21 cellular contexts compared by ENCODE assay signal in the genomic region with DNA sequence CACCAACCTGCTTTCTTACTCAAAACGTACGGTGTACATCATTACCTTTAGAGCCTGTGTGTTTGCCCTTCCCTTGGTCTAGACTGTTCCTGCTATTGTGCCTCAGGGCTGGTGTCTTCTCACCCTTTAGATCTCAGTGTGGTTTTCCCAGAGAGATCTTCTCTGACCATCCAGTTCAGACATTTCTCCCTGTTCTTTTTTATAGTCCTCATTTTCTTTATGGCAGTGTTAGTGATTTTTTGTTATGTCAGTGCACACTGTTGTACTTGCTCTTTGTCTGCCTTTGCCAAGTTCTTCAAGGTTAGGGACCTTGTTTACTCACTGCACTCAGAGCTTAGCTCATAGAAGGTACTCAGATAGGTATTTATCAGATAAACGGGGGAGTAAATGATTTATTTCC.
"Had no signal": no experiment of that assay in that cellular context is flagged by ENCODE, and none has a peak within 500 bp of the region (broad histone marks: within the 10 kb centered on the region; RNA-seq: fewer than 3 reads in every experiment).

No MANE protein-coding gene starts in this region.

- H3K27me3 ChIP-seq: dorsolateral prefrontal cortex, heart left ventricle, neural progenitor cell, ovary had no signal

- H3K4me3 Mint-ChIP-seq: natural killer cell treated with Interleukin-12 subunit alpha and Interleukin-12 subunit beta and Interleukin-15 and Interleukin-18, amount 100 ng/mL, for 72 hours; neural progenitor cell; stimulated activated naive B cell treated with anti-CD40 and anti-IgM and Interleukin-4, amounts not matched to agents 10 μg/mL and 1 μg/mL and 100 μg/mL, for 72 hours had no signal

- FAIRE-seq: urothelium cell line had no signal

- H3K27ac ChIP-seq: dorsolateral prefrontal cortex, heart left ventricle, neural progenitor cell, ovary had no signal

- H3K27ac Mint-ChIP-seq: natural killer cell treated with Interleukin-12 subunit alpha and Interleukin-12 subunit beta and Interleukin-15 and Interleukin-18, amount 100 ng/mL, for 72 hours; neural progenitor cell; progenitor cell of endocrine pancreas; stimulated activated naive B cell treated with anti-CD40 and anti-IgM and Interleukin-4, amounts not matched to agents 10 μg/mL and 1 μg/mL and 100 μg/mL, for 72 hours had no signal

- H3K4me3 ChIP-seq: dorsolateral prefrontal cortex, heart left ventricle, lung, neural progenitor cell, ovary had no signal

- H3K36me3 ChIP-seq: neural progenitor cell, ovary had no signal

- H3K4me1 ChIP-seq: neural progenitor cell had no signal

- DNase-seq: cortex of kidney; dorsolateral prefrontal cortex; effector CD8-positive, alpha-beta T cell; foreskin melanocyte; heart left ventricle; hippocampal formation; kidney glomerular epithelial cell; mesenchymal stem cell; midbrain; nucleus accumbens; ovary; right cardiac atrium; stimulated activated CD4-positive, alpha-beta T cell treated with anti-CD3 and anti-CD28 coated beads, Interleukin-1b, Interleukin-23, amount 100 ng/mL, for 48 hours; stimulated activated CD4-positive, alpha-beta T cell treated with anti-CD3 and anti-CD28 coated beads, Interleukin-4, amount 100 ng/mL, for 24 hours; stimulated activated naive B cell treated with anti-CD40 and anti-IgM and Interleukin-4, amounts not matched to agents 10 μg/mL and 1 μg/mL and 100 μg/mL, for 72 hours; trophoblast cell had no signal

- ATAC-seq: heart left ventricle; natural killer cell treated with Interleukin-12 subunit alpha and Interleukin-12 subunit beta and Interleukin-15 and Interleukin-18, amount 100 ng/mL, for 72 hours; right cardiac atrium; stimulated activated naive B cell treated with anti-CD40 and anti-IgM and Interleukin-4, amounts not matched to agents 10 μg/mL and 1 μg/mL and 100 μg/mL, for 72 hours had no signal

- H3K9me3 ChIP-seq: heart left ventricle, ovary had no signal

- H3K27me3 Mint-ChIP-seq: natural killer cell treated with Interleukin-12 subunit alpha and Interleukin-12 subunit beta and Interleukin-15 and Interleukin-18, amount 100 ng/mL, for 72 hours; progenitor cell of endocrine pancreas; stimulated activated naive B cell treated with anti-CD40 and anti-IgM and Interleukin-4, amounts not matched to agents 10 μg/mL and 1 μg/mL and 100 μg/mL, for 72 hours had no signal

- H3K4me1 Mint-ChIP-seq: neural progenitor cell had no signal

- H3K9me3 Mint-ChIP-seq: natural killer cell treated with Interleukin-12 subunit alpha and Interleukin-12 subunit beta and Interleukin-15 and Interleukin-18, amount 100 ng/mL, for 72 hours; neural progenitor cell; stimulated activated naive B cell treated with anti-CD40 and anti-IgM and Interleukin-4, amounts not matched to agents 10 μg/mL and 1 μg/mL and 100 μg/mL, for 72 hours had no signal

- H3K36me3 Mint-ChIP-seq: neural progenitor cell had no signal
